In genomic region chr13:102657630-102658029, GRCh38 we compare ENCODE assay signal across 1 cellular context.
TF ChIP-seq lines count a peak whose summit lies in the region.

No MANE protein-coding gene starts in this region.

TF ChIP-seq in SK-N-SH treated with all-trans-retinoic acid at 6 μM for 48 hours, 23 proteins besides CTCF, POLR2A, EP300 and RAD21 (continued from another document):
- TF ChIP-seq CREB5 (CRISPR knock-in tag; IDR thresholded peaks at IDR 0.05; ENCODE audit: low read depth) (no peak), BACH2 (CRISPR knock-in tag; IDR thresholded peaks at IDR 0.05; ENCODE audit: borderline replicate concordance) (no peak), RARB (CRISPR knock-in tag; IDR thresholded peaks at IDR 0.05) (no peak), ZNF70 (CRISPR knock-in tag; IDR thresholded peaks at IDR 0.05) (no peak), ESRRG (CRISPR knock-in tag; IDR thresholded peaks at IDR 0.05) (no peak), ZFP3 (CRISPR knock-in tag; IDR thresholded peaks at IDR 0.05) (no peak), GLIS3 (CRISPR knock-in tag; IDR thresholded peaks at IDR 0.05) (no peak), POU6F1 (CRISPR knock-in tag; IDR thresholded peaks at IDR 0.05; ENCODE audit: borderline replicate concordance, low read depth) (no peak), ARNTL (CRISPR knock-in tag; IDR thresholded peaks at IDR 0.05; ENCODE audit: borderline replicate concordance, low read depth) (no peak), SNAI2 (CRISPR knock-in tag; IDR thresholded peaks at IDR 0.05) (no peak), OSR1 (CRISPR knock-in tag; IDR thresholded peaks at IDR 0.05) (no peak), ZC3H10 (CRISPR knock-in tag; IDR thresholded peaks at IDR 0.05) (no peak), CSRNP3 (CRISPR knock-in tag; IDR thresholded peaks at IDR 0.05) (no peak)
